Comparison of ENCODE assay signal across 14 cellular contexts in the genomic region with DNA sequence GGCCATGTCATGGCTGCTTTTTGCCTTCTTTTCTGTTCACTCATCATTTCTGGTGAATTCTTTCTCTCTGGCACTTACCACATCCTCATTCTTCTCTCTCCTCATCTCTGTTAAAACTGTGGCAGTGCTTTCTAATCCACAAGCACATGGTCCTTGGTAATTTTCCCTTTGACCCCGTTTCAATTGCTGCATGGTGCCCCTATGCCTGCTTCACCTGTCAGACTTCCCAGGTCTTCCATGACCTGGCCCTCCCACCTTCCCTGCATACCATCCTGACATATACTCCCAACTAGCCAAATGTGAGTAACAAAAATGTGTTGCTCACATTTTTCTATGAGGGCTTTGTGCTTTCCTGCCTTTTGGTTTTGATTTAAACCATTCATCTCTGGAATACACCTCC.
DNase-seq lines count a peak whose midpoint lies in the region; ATAC-seq and TF ChIP-seq lines count a peak whose summit lies in the region.
"Had no signal": no experiment of that assay in that cellular context is flagged by ENCODE, and none has a peak within 500 bp of the region (broad histone marks: within the 10 kb centered on the region; RNA-seq: fewer than 3 reads in every experiment).

No MANE protein-coding gene starts in this region.

- TF ChIP-seq CTCF in mesothelial cell of epicardium (IDR thresholded peaks at IDR 0.05; ENCODE audit: unreplicated experiment) (no peak), type B pancreatic cell (conservative IDR thresholded peaks at IDR 0.05) (no peak)

- H3K36me3 Mint-ChIP-seq in mesothelial cell of epicardium (no peaks in the 10 kb centered on the region), type B pancreatic cell (no peaks in the 10 kb centered on the region)
- H3K36me3 Mint-ChIP-seq: CD8-positive, alpha-beta T cell had no signal

- H3K9me3 Mint-ChIP-seq in mesothelial cell of epicardium, result no peaks in the 10 kb centered on the region
- H3K9me3 Mint-ChIP-seq in type B pancreatic cell, result no peaks in the 10 kb centered on the region
- H3K9me3 Mint-ChIP-seq: CD8-positive, alpha-beta T cell had no signal

- no peak for ATAC-seq in GM18870 (IDR thresholded peaks at IDR 0.05; ENCODE audit: unreplicated experiment)
- ATAC-seq: CD8-positive, alpha-beta T cell had no signal

- peaks cover 19% of the 10 kb centered on the region for H3K4me1 Mint-ChIP-seq in mesothelial cell of epicardium
- H3K4me1 Mint-ChIP-seq in type B pancreatic cell (ENCODE audit: unreplicated experiment), result peaks cover 15% of the 10 kb centered on the region

- intact Hi-C loops in cardiac septum (cut with DNase I), result no loop called here

- peak overlapping the region; percentile 60 for H3K27ac Mint-ChIP-seq in mesothelial cell of epicardium
- H3K27ac Mint-ChIP-seq in type B pancreatic cell, result peak overlapping the region; percentile 20
- H3K27ac Mint-ChIP-seq: CD8-positive, alpha-beta T cell; H9 had no signal

- H3K27me3 Mint-ChIP-seq in mesothelial cell of epicardium (ENCODE audit: low read depth), result no peaks in the 10 kb centered on the region
- H3K27me3 Mint-ChIP-seq in type B pancreatic cell, result no peaks in the 10 kb centered on the region

- DNase-seq in EH (ENCODE audit: low read depth) (peak; percentile 9), MV-4-11 (lab: John Stamatoyannopoulos, UW) (peak; percentile 59), mesothelial cell of epicardium (ENCODE audit: low spot score in 2 of 2, unreplicated experiment in 2 of 2) (no peak), type B pancreatic cell (ENCODE audit: extremely low spot score, unreplicated experiment) (no peak), cardiac septum (ENCODE audit: low spot score) (no peak)
- no peak for DNase-seq in stimulated activated CD4-positive, alpha-beta T cell treated with anti-CD3 and anti-CD28 coated beads, Interleukin-1b, Interleukin-23, amount 100 ng/mL, for 48 hours
- DNase-seq: BE2C; CD8-positive, alpha-beta T cell; COR-L47; DMS153; GOT3; H9; IMR-90 had no signal

- H3K4me3 Mint-ChIP-seq in mesothelial cell of epicardium (no peak overlapping the region), type B pancreatic cell (no peak overlapping the region)
- H3K4me3 Mint-ChIP-seq: CD8-positive, alpha-beta T cell; H9 had no signal

Comparison
In these comparisons a context has a peak if more than half of its experiments do, and no peak if none do; other contexts are left out.
1. DNase-seq: peak in EH (single experiment) and MV-4-11 (single experiment); none in mesothelial cell of epicardium (0 of 2), type B pancreatic cell (single experiment), stimulated activated CD4-positive, alpha-beta T cell treated with anti-CD3 and anti-CD28 coated beads, Interleukin-1b, Interleukin-23, amount 100 ng/mL, for 48 hours (single experiment) and cardiac septum (single experiment).